ENCODE assay signal across 20 cellular contexts in genomic region chr5:142263346-142263745, GRCh38.
A peak's percentile ranks its signal among the peaks of the same experiment; 100 is the strongest.
DNase-seq lines count a peak whose midpoint lies in the region; ATAC-seq, FAIRE-seq and TF ChIP-seq lines count a peak whose summit lies in the region.
"Had no signal": no experiment of that assay in that cellular context is flagged by ENCODE, and none has a peak within 500 bp of the region (broad histone marks: within the 10 kb centered on the region; RNA-seq: fewer than 3 reads in every experiment).

No MANE protein-coding gene starts in this region.

- H3K9me3 Mint-ChIP-seq in GM23338 (peaks cover 3% of the 10 kb centered on the region; the same call in 2 of the 3 replicates), progenitor cell of endocrine pancreas (ENCODE audit: low read depth) (peaks cover 3% of the 10 kb centered on the region)

- H2BK12ac ChIP-seq in H1 (ENCODE audit: low read depth, low read length) = peak overlapping the region; percentile 4; the same call in 1 of the 2 replicates

- H3K23me2 ChIP-seq in H1 (ENCODE audit: low read depth, low read length) = no peaks in the 10 kb centered on the region

- peak overlapping the region; percentile 63; the same call in 1 of the 2 replicates for H2AFZ ChIP-seq in GM23338
- H2AFZ ChIP-seq in H1 (ENCODE audit: low read length) = no peak overlapping the region
- H2AFZ ChIP-seq: GM23248 had no signal

- H3K4me1 ChIP-seq in BLaER1 (peaks cover 12% of the 10 kb centered on the region), GM23338 (ENCODE audit: insufficient read depth) (peaks cover 28% of the 10 kb centered on the region), H1 (replicated peaks in 1 of 4; ENCODE audit: control insufficient read depth in 3 of 4, insufficient read depth in 4 of 4, low read length in 3 of 4) (peaks cover 0 to 9% (median 4%) of the 10 kb centered on the region in 4 experiments; a peak in 3 of 7 replicates)
- H3K4me1 ChIP-seq: A549 had no signal

- H3K9ac ChIP-seq in BLaER1 (no peak overlapping the region), H1 (replicated peaks in 1 of 4; ENCODE audit: extremely low read depth in 1 of 4, low read depth in 3 of 4, low read length in 3 of 4) (no peak overlapping the region)
- H3K9ac ChIP-seq: GM23248 had no signal

- no peak for TF ChIP-seq EP300 in H1 (IDR thresholded peaks at IDR 0.05; ENCODE audit: borderline replicate concordance in 1 of 2, low read depth in 2 of 2, low read length in 2 of 2)

- H3K27me3 Mint-ChIP-seq in GM23338 (ENCODE audit: insufficient read depth, low read depth, poor library complexity) = peaks cover 6% of the 10 kb centered on the region
- H3K27me3 Mint-ChIP-seq in progenitor cell of endocrine pancreas = no peaks in the 10 kb centered on the region
- H3K27me3 Mint-ChIP-seq: CD4-positive, CD25-positive, alpha-beta regulatory T cell had no signal

- H3K27me3 ChIP-seq in BLaER1 = no peaks in the 10 kb centered on the region
- H3K27me3 ChIP-seq in GM23338 (ENCODE audit: insufficient read depth) = no peaks in the 10 kb centered on the region
- no peaks in the 10 kb centered on the region for H3K27me3 ChIP-seq in H1 (replicated peaks in 1 of 4; ENCODE audit: control insufficient read depth in 3 of 4, extremely low read depth in 1 of 4, insufficient read depth in 3 of 4, low read length in 3 of 4)
- H3K27me3 ChIP-seq: SJCRH30 had no signal

- H3K23ac ChIP-seq in H1 (ENCODE audit: insufficient read length) = no peak overlapping the region

- no peak overlapping the region for H2BK5ac ChIP-seq in H1 (ENCODE audit: low read depth, low read length)

- no peak overlapping the region for H4K8ac ChIP-seq in H1 (ENCODE audit: extremely low read depth, insufficient read depth, low read length)

- no peaks in the 10 kb centered on the region for H3K79me2 ChIP-seq in GM23338 (replicated peaks; ENCODE audit: insufficient read depth)
- H3K79me2 ChIP-seq in H1 (ENCODE audit: control insufficient read depth in 1 of 2, insufficient read depth in 2 of 2, low read length in 2 of 2) = no peaks in the 10 kb centered on the region

- H3K36me3 ChIP-seq in BLaER1 = no peaks in the 10 kb centered on the region
- H3K36me3 ChIP-seq in GM23338 (ENCODE audit: insufficient read depth) = peaks cover 4% of the 10 kb centered on the region; the same call in 1 of the 2 replicates
- H3K36me3 ChIP-seq in H1 (ENCODE audit: control insufficient read depth in 2 of 4, insufficient read depth in 4 of 4, low read length in 3 of 4) = no peaks in the 10 kb centered on the region
- H3K36me3 ChIP-seq: SJCRH30 had no signal

- no peak overlapping the region for H4K5ac ChIP-seq in H1 (ENCODE audit: insufficient read length, low read depth, low read length)

- TF ChIP-seq CTCF in GM23338 (conservative IDR thresholded peaks at IDR 0.05; ENCODE audit: low read depth in 2 of 2) = no peak
- TF ChIP-seq CTCF in H1 (IDR thresholded peaks at IDR 0.05; ENCODE audit: control extremely low read depth in 1 of 3, insufficient read depth in 1 of 3, low read depth in 1 of 3, low read length in 3 of 3) = no peak
- TF ChIP-seq CTCF in progenitor cell of endocrine pancreas (IDR thresholded peaks at IDR 0.05; ENCODE audit: unreplicated experiment) = no peak

- H3K4me3 Mint-ChIP-seq in GM23338 (no peak overlapping the region; the same call in 2 of the 3 replicates), progenitor cell of endocrine pancreas (ENCODE audit: low read depth) (no peak overlapping the region)
- H3K4me3 Mint-ChIP-seq: B cell, IgD-negative memory B cell had no signal

- no peak overlapping the region for H2AK5ac ChIP-seq in H1 (ENCODE audit: low read depth, low read length)

- no peak overlapping the region for H3K18ac ChIP-seq in H1 (ENCODE audit: extremely low read depth, low read length)

- TF ChIP-seq RAD21 in H1 (IDR thresholded peaks at IDR 0.05 in 1 of 2, conservative IDR thresholded peaks at IDR 0.05 in 1 of 2; ENCODE audit: low read depth in 2 of 2, low read length in 2 of 2) = no peak

- no peak overlapping the region for H4K91ac ChIP-seq in H1 (replicated peaks; ENCODE audit: insufficient read length, low read length)

- DNase-seq in GM23338 (ENCODE audit: low spot score) (no peak), H1 (ENCODE audit: low read depth in 1 of 2, low spot score in 2 of 2) (no peak), mesenteric fat pad (ENCODE audit: low spot score) (peak; percentile 30), progenitor cell of endocrine pancreas (ENCODE audit: low spot score, unreplicated experiment) (no peak), DMS79 treated with DMSO at 0.1 percent for 48 hours (lab: John Stamatoyannopoulos, UW) (no peak)
- DNase-seq: CD4-positive, CD25-positive, alpha-beta regulatory T cell; GM23248; Karpas-422; NCI-H1694 treated with DMSO at 0.1 percent for 48 hours; NCI-H2081 treated with DMSO at 0.1 percent for 48 hours; NCI-H2171 treated with DMSO at 0.1 percent for 48 hours; NCI-H524 treated with DMSO at 0.1 percent for 48 hours; SJCRH30 had no signal

- H3K4me2 ChIP-seq in BLaER1 = peak overlapping the region; percentile 53
- no peak overlapping the region for H3K4me2 ChIP-seq in GM23338
- no peak overlapping the region for H3K4me2 ChIP-seq in H1 (ENCODE audit: insufficient read depth in 1 of 2, low read depth in 2 of 2, low read length in 2 of 2)
- H3K4me2 ChIP-seq: A549 had no signal

- H3K9me3 ChIP-seq in BLaER1 = 0 out of 2 replicates have a peak, but pooled peaks cover 4% of the 10 kb centered on the region
- H3K9me3 ChIP-seq in H1 (ENCODE audit: insufficient read depth in 2 of 2, low read depth in 1 of 2, low read length in 1 of 2) = no peaks in the 10 kb centered on the region
- H3K9me3 ChIP-seq: A549, SJCRH30 had no signal

- TF ChIP-seq POLR2A in H1 (IDR thresholded peaks at IDR 0.05; ENCODE audit: control extremely low read depth in 1 of 2, low read depth in 2 of 2, low read length in 2 of 2) = no peak

- CTCF ChIA-PET in H1 (lab: Charles Lee; ENCODE audit: partially characterized antibody) = interaction anchor here (0.6 to 1.8 kb wide), 7 partner anchors 14 to 625 kb away, joined by 3 to 4 read pairs (median 3); no protein-coding TSS in a partner anchor

- 71% methylated on average over 3 of the region's 3 CpGs; no CpG with 5 or more reads in 1 of the 2 experiments for WGBS in H1 (ENCODE audit: extremely low coverage in 1 of 2, insufficient coverage in 1 of 2, insufficient read length in 1 of 2, insufficient replicate concordance in 2 of 2, low coverage in 1 of 2, low lambda C conversion rate in 2 of 2, missing lambda C conversion rate in 1 of 2), 2 experiments

- POLR2A ChIA-PET in H1 (lab: Charles Lee; ENCODE audit: partially characterized antibody) = interaction anchor here (0.8 to 1.5 kb wide), 4 partner anchors 14 to 76 kb away, joined by 3 to 4 read pairs (median 3); no protein-coding TSS in a partner anchor

- H4K20me1 ChIP-seq in BLaER1 = no peaks in the 10 kb centered on the region
- H4K20me1 ChIP-seq in GM23338 (replicated peaks; ENCODE audit: insufficient read depth) = no peaks in the 10 kb centered on the region
- no peaks in the 10 kb centered on the region for H4K20me1 ChIP-seq in H1 (replicated peaks in 1 of 2; ENCODE audit: control insufficient read depth in 1 of 2, insufficient read depth in 2 of 2, low read length in 2 of 2)

- H3F3A ChIP-seq in GM23338 (replicated peaks; ENCODE audit: low read depth) = peaks cover 5% of the 10 kb centered on the region

- H3K4ac ChIP-seq in H1 (replicated peaks; ENCODE audit: insufficient read length, low read depth, low read length) = no peak overlapping the region

- peaks cover 29% of the 10 kb centered on the region for H3K4me1 Mint-ChIP-seq in GM23338
- H3K4me1 Mint-ChIP-seq in progenitor cell of endocrine pancreas (ENCODE audit: low read depth) = peaks cover 11% of the 10 kb centered on the region
- H3K4me1 Mint-ChIP-seq: B cell; CD4-positive, CD25-positive, alpha-beta regulatory T cell had no signal

- no peak overlapping the region for H2BK15ac ChIP-seq in H1 (ENCODE audit: low read length)

- H2BK120ac ChIP-seq in H1 (replicated peaks; ENCODE audit: low read depth, low read length) = no peak overlapping the region

- peak overlapping the region; percentile 63; the same call in 1 of the 2 replicates for H2BK20ac ChIP-seq in H1 (ENCODE audit: low read length)

- H3K9me2 ChIP-seq in GM23338 (ENCODE audit: insufficient read depth) = peaks cover 4% of the 10 kb centered on the region; the same call in 1 of the 2 replicates

- H3K27ac ChIP-seq in BLaER1 (no peak overlapping the region), GM23338 (ENCODE audit: low read depth) (peak overlapping the region; percentile 1; the same call in 1 of the 2 replicates), H1 (ENCODE audit: low read depth, low read length) (no peak overlapping the region)
- H3K27ac ChIP-seq: A549, GM23248, SJCRH30 had no signal

- H3K27ac Mint-ChIP-seq in GM23338 = peak overlapping the region; percentile 56
- H3K27ac Mint-ChIP-seq in progenitor cell of endocrine pancreas = no peak overlapping the region
- H3K27ac Mint-ChIP-seq: B cell; CD4-positive, CD25-positive, alpha-beta regulatory T cell; IgD-negative memory B cell had no signal

- H3K79me1 ChIP-seq in H1 (ENCODE audit: low read depth, low read length) = no peaks in the 10 kb centered on the region

- no peak for FAIRE-seq in H1 (lab: Jason Lieb, UNC)
- FAIRE-seq: A549, GM12891, RCC 7860 had no signal

- H3K14ac ChIP-seq in H1 (ENCODE audit: insufficient read length) = no peak overlapping the region

- no peak overlapping the region for H3K56ac ChIP-seq in H1 (replicated peaks; ENCODE audit: insufficient read length, low read depth, low read length)

- ATAC-seq in GM23338 (no peak), GM18520 (IDR thresholded peaks at IDR 0.05; ENCODE audit: unreplicated experiment) (no peak)
- ATAC-seq: A549 had no signal

- H3K36me3 Mint-ChIP-seq in GM23338 (ENCODE audit: low read depth) (peaks cover 5% of the 10 kb centered on the region), progenitor cell of endocrine pancreas (ENCODE audit: insufficient read depth) (no peaks in the 10 kb centered on the region)
- H3K36me3 Mint-ChIP-seq: CD4-positive, CD25-positive, alpha-beta regulatory T cell had no signal

- H3K4me3 ChIP-seq in BLaER1 (no peak overlapping the region), GM23338 (no peak overlapping the region), H1 (ENCODE audit: extremely low read depth in 1 of 4, insufficient read depth in 2 of 4, low read depth in 3 of 4, low read length in 4 of 4) (no peak overlapping the region)
- H3K4me3 ChIP-seq: A549, GM23248, SJCRH30 had no signal

TF ChIP-seq in H1, 55 proteins besides CTCF, POLR2A, EP300 and RAD21 (continues in another document):
- TF ChIP-seq NANOG (IDR thresholded peaks at IDR 0.05; ENCODE audit: insufficient read depth, low read depth, low read length, poor library complexity, severe bottlenecking) (no peak), ASH2L (IDR thresholded peaks at IDR 0.05; ENCODE audit: low read length) (no peak), EGR1 (IDR thresholded peaks at IDR 0.05; ENCODE audit: borderline replicate concordance, low read depth, low read length) (no peak)
